In the genomic region with DNA sequence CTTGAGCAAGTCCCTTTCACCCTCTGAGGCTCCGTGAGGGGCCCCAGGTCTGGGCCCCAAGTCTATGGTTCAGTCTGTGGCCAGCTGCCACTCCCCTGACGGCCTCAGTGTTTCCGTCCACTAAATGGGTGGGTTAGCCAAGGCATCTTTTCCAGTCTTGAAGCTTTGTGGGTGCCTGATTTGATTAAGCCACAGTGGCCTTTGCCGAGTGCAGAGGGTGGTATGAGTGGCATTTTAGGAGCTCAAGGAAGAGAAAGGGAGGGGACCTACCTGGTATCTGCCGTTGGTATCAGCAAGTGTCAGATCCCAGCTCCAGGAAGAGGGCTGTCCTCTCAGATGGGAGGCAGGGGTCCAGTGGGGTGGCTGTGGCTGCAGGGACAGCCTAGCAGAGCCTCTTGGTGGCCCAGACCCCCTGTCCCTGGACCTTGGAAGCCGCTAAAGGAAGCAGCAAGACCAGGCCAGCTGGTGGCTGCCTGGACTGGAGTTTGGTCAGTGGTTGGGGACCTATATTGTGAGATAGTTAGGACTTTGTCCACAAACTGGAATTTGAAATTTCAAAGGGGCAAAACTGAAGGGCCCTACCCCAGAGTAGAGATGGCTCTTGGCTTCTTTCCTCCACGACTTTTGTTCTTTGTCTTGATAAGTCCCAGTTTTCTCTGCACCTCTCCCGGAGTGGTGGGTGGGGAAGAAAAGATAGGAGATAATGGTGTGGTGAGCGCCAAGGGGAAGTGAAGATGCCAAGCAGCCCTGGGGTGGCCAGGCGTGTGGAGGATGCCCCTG, we compare ENCODE assay signal across 1 cellular context.
TF ChIP-seq lines count a peak whose summit lies in the region.

No MANE protein-coding gene starts in this region.

TF ChIP-seq in HepG2, 621 proteins besides CTCF, POLR2A, EP300 and RAD21 (continued from another document and continues in another):
- TF ChIP-seq UBTF (CRISPR knock-in tag; IDR thresholded peaks at IDR 0.05) (no peak; the same call in 1 of the 2 replicates), EHMT2 (IDR thresholded peaks at IDR 0.05; ENCODE audit: borderline replicate concordance, low read depth, low read length) (no peak), ZNF282 (IDR thresholded peaks at IDR 0.05; ENCODE audit: partially characterized antibody) (no peak), ZBTB37 (CRISPR knock-in tag; IDR thresholded peaks at IDR 0.05) (0 out of 2 replicates have a peak, but pooled peaks have one; percentile 64), SMAD9 (CRISPR knock-in tag; IDR thresholded peaks at IDR 0.05) (no peak), KDM5B (CRISPR knock-in tag; IDR thresholded peaks at IDR 0.05; ENCODE audit: borderline replicate concordance) (peak; percentile 22; the same call in 1 of the 2 replicates), ZNF142 (CRISPR knock-in tag; IDR thresholded peaks at IDR 0.05) (no peak), ARID2 (CRISPR knock-in tag; IDR thresholded peaks at IDR 0.05; ENCODE audit: borderline replicate concordance) (no peak), ATF5 (CRISPR knock-in tag; IDR thresholded peaks at IDR 0.05; ENCODE audit: low read depth) (no peak), ZNF83 (CRISPR knock-in tag; IDR thresholded peaks at IDR 0.05; ENCODE audit: borderline replicate concordance) (peak; percentile 48; the same call in 1 of the 2 replicates), ZNF160 (CRISPR knock-in tag; IDR thresholded peaks at IDR 0.05) (no peak), SAP130 (CRISPR knock-in tag; IDR thresholded peaks at IDR 0.05; ENCODE audit: low read depth) (no peak; the same call in 1 of the 2 replicates), TOPORS (CRISPR knock-in tag; IDR thresholded peaks at IDR 0.05) (0 out of 2 replicates have a peak, but pooled peaks have one; percentile 31), ZBTB7B (CRISPR knock-in tag; IDR thresholded peaks at IDR 0.05) (peak; percentile 64), MZF1 (CRISPR knock-in tag; IDR thresholded peaks at IDR 0.05; ENCODE audit: borderline replicate concordance) (no peak), CENPT (CRISPR knock-in tag; IDR thresholded peaks at IDR 0.05; ENCODE audit: low read depth) (no peak), NFKBIZ (CRISPR knock-in tag; IDR thresholded peaks at IDR 0.05) (no peak), WIZ (CRISPR knock-in tag; IDR thresholded peaks at IDR 0.05) (no peak), SNAPC4 (CRISPR knock-in tag; IDR thresholded peaks at IDR 0.05) (no peak), MEF2D (CRISPR knock-in tag; IDR thresholded peaks at IDR 0.05) (no peak), ISX (CRISPR knock-in tag; conservative IDR thresholded peaks at IDR 0.05) (no peak), HES4 (CRISPR knock-in tag; IDR thresholded peaks at IDR 0.05; ENCODE audit: borderline replicate concordance) (peak; percentile 74; the same call in 1 of the 2 replicates), ZNF101 (CRISPR knock-in tag; IDR thresholded peaks at IDR 0.05; ENCODE audit: borderline replicate concordance, low read depth) (no peak; the same call in 1 of the 2 replicates), ZNF501 (CRISPR knock-in tag; IDR thresholded peaks at IDR 0.05) (no peak), ZBTB42 (CRISPR knock-in tag; IDR thresholded peaks at IDR 0.05) (no peak), ZNF563 (CRISPR knock-in tag; IDR thresholded peaks at IDR 0.05) (no peak), ZNF20 (CRISPR knock-in tag; IDR thresholded peaks at IDR 0.05) (no peak)
- TF ChIP-seq, protein P1, sequence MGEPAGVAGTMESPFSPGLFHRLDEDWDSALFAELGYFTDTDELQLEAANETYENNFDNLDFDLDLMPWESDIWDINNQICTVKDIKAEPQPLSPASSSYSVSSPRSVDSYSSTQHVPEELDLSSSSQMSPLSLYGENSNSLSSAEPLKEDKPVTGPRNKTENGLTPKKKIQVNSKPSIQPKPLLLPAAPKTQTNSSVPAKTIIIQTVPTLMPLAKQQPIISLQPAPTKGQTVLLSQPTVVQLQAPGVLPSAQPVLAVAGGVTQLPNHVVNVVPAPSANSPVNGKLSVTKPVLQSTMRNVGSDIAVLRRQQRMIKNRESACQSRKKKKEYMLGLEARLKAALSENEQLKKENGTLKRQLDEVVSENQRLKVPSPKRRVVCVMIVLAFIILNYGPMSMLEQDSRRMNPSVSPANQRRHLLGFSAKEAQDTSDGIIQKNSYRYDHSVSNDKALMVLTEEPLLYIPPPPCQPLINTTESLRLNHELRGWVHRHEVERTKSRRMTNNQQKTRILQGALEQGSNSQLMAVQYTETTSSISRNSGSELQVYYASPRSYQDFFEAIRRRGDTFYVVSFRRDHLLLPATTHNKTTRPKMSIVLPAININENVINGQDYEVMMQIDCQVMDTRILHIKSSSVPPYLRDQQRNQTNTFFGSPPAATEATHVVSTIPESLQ (CRISPR knock-in tag; conservative IDR thresholded peaks at IDR 0.05), result no peak
- TF ChIP-seq, protein P2, sequence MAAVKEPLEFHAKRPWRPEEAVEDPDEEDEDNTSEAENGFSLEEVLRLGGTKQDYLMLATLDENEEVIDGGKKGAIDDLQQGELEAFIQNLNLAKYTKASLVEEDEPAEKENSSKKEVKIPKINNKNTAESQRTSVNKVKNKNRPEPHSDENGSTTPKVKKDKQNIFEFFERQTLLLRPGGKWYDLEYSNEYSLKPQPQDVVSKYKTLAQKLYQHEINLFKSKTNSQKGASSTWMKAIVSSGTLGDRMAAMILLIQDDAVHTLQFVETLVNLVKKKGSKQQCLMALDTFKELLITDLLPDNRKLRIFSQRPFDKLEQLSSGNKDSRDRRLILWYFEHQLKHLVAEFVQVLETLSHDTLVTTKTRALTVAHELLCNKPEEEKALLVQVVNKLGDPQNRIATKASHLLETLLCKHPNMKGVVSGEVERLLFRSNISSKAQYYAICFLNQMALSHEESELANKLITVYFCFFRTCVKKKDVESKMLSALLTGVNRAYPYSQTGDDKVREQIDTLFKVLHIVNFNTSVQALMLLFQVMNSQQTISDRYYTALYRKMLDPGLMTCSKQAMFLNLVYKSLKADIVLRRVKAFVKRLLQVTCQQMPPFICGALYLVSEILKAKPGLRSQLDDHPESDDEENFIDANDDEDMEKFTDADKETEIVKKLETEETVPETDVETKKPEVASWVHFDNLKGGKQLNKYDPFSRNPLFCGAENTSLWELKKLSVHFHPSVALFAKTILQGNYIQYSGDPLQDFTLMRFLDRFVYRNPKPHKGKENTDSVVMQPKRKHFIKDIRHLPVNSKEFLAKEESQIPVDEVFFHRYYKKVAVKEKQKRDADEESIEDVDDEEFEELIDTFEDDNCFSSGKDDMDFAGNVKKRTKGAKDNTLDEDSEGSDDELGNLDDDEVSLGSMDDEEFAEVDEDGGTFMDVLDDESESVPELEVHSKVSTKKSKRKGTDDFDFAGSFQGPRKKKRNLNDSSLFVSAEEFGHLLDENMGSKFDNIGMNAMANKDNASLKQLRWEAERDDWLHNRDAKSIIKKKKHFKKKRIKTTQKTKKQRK (IDR thresholded peaks at IDR 0.05; ENCODE audit: low read length), result no peak
